In genomic region chr19:40806385-40807146, GRCh38 we compare ENCODE assay signal across 1 cellular context.
TF ChIP-seq lines count a peak whose summit lies in the region.

No MANE protein-coding gene starts in this region.

TF ChIP-seq in H1, 55 proteins besides CTCF, POLR2A, EP300 and RAD21 (continued from another document):
- TF ChIP-seq TAF1 (IDR thresholded peaks at IDR 0.05; ENCODE audit: low read depth, low read length), result 0 out of 2 replicates have a peak, but pooled peaks have one; percentile 28
- no peak for TF ChIP-seq SP2 (IDR thresholded peaks at IDR 0.05; ENCODE audit: low read length)
- 0 out of 2 replicates have a peak, but pooled peaks have one; percentile 68 for TF ChIP-seq YY1 (IDR thresholded peaks at IDR 0.05; ENCODE audit: low read depth, low read length)
- no peak for TF ChIP-seq EZH2 (IDR thresholded peaks at IDR 0.05; ENCODE audit: low read depth, low read length, severe bottlenecking)
- no peak; the same call in 1 of the 2 replicates for TF ChIP-seq BRCA1 (IDR thresholded peaks at IDR 0.05; ENCODE audit: low read depth, low read length)
- TF ChIP-seq MAX (IDR thresholded peaks at IDR 0.05), result peak; percentile 34; the same call in 1 of the 2 replicates
- TF ChIP-seq E2F6 (IDR thresholded peaks at IDR 0.05), result no peak
- peak; percentile 64 to 92; a peak in 2 of 4 replicates for TF ChIP-seq SIN3A (conservative IDR thresholded peaks at IDR 0.05 in 1 of 2, IDR thresholded peaks at IDR 0.05 in 1 of 2; ENCODE audit: low read depth in 1 of 2, low read length in 2 of 2)
- no peak for TF ChIP-seq KDM4A (IDR thresholded peaks at IDR 0.05; ENCODE audit: low read depth, low read length, severe bottlenecking)
- no peak for TF ChIP-seq ASH2L (IDR thresholded peaks at IDR 0.05; ENCODE audit: low read length)
- no peak for TF ChIP-seq CHD2 (IDR thresholded peaks at IDR 0.05; ENCODE audit: low read length)
- no peak for TF ChIP-seq RNF2 (IDR thresholded peaks at IDR 0.05; ENCODE audit: borderline replicate concordance, low read depth, low read length, missing control alignments, poor library complexity, severe bottlenecking)
- no peak for TF ChIP-seq HDAC6 (IDR thresholded peaks at IDR 0.05; ENCODE audit: low read depth, low read length)
- no peak; the same call in 1 of the 2 replicates for TF ChIP-seq GABPA (IDR thresholded peaks at IDR 0.05; ENCODE audit: borderline replicate concordance, insufficient read depth, low read length)
- TF ChIP-seq TCF12 (IDR thresholded peaks at IDR 0.05; ENCODE audit: low read depth, low read length), result no peak
- TF ChIP-seq EGR1 (IDR thresholded peaks at IDR 0.05; ENCODE audit: borderline replicate concordance, low read depth, low read length), result peak; percentile 43; the same call in 1 of the 2 replicates
- TF ChIP-seq POLR2AphosphoS5 (IDR thresholded peaks at IDR 0.05; ENCODE audit: low read depth, low read length), result peak; percentile 58
- TF ChIP-seq CTBP2 (IDR thresholded peaks at IDR 0.05; ENCODE audit: borderline replicate concordance, insufficient read depth, insufficient read length, low read length), result no peak
- TF ChIP-seq SIRT6 (IDR thresholded peaks at IDR 0.05; ENCODE audit: low read length), result no peak
- no peak for TF ChIP-seq TEAD4 (IDR thresholded peaks at IDR 0.05; ENCODE audit: low read depth, low read length)
- no peak for TF ChIP-seq KDM1A (IDR thresholded peaks at IDR 0.05; ENCODE audit: borderline replicate concordance, low read length)
- TF ChIP-seq BACH1 (IDR thresholded peaks at IDR 0.05; ENCODE audit: low read length), result peak; percentile 45; the same call in 1 of the 2 replicates
- no peak for TF ChIP-seq USF2 (IDR thresholded peaks at IDR 0.05; ENCODE audit: low read length)
- TF ChIP-seq ATF3 (IDR thresholded peaks at IDR 0.05; ENCODE audit: insufficient read depth, low read depth, low read length), result no peak
- TF ChIP-seq SP1 (IDR thresholded peaks at IDR 0.05; ENCODE audit: low read depth, low read length), result peak; percentile 84
- no peak for TF ChIP-seq NANOG (IDR thresholded peaks at IDR 0.05; ENCODE audit: insufficient read depth, low read depth, low read length, poor library complexity, severe bottlenecking)
- TF ChIP-seq KDM5A (IDR thresholded peaks at IDR 0.05; ENCODE audit: low read length), result no peak
- TF ChIP-seq NRF1 (IDR thresholded peaks at IDR 0.05; ENCODE audit: low read depth, low read length), result no peak
- TF ChIP-seq JUND (IDR thresholded peaks at IDR 0.05; ENCODE audit: low read length), result peak; percentile 89
- no peak for TF ChIP-seq CEBPB (IDR thresholded peaks at IDR 0.05; ENCODE audit: low read depth, low read length)
- no peak for TF ChIP-seq BCL11A (IDR thresholded peaks at IDR 0.05; ENCODE audit: low read depth in 2 of 2, low read length in 2 of 2)
- TF ChIP-seq POU5F1 (IDR thresholded peaks at IDR 0.05; ENCODE audit: low read depth, low read length), result no peak
- TF ChIP-seq, protein P1, sequence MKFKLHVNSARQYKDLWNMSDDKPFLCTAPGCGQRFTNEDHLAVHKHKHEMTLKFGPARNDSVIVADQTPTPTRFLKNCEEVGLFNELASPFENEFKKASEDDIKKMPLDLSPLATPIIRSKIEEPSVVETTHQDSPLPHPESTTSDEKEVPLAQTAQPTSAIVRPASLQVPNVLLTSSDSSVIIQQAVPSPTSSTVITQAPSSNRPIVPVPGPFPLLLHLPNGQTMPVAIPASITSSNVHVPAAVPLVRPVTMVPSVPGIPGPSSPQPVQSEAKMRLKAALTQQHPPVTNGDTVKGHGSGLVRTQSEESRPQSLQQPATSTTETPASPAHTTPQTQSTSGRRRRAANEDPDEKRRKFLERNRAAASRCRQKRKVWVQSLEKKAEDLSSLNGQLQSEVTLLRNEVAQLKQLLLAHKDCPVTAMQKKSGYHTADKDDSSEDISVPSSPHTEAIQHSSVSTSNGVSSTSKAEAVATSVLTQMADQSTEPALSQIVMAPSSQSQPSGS (IDR thresholded peaks at IDR 0.05; ENCODE audit: low read length), result peak; percentile 57
- no peak for TF ChIP-seq RFX5 (IDR thresholded peaks at IDR 0.05; ENCODE audit: borderline replicate concordance, low read depth, low read length)
- no peak for TF ChIP-seq FOSL1 (IDR thresholded peaks at IDR 0.05; ENCODE audit: insufficient read depth, low read depth, low read length)
- no peak for TF ChIP-seq HDAC2 (IDR thresholded peaks at IDR 0.05; ENCODE audit: borderline replicate concordance in 1 of 2, low read depth in 2 of 2, low read length in 2 of 2)
- TF ChIP-seq, protein P2, sequence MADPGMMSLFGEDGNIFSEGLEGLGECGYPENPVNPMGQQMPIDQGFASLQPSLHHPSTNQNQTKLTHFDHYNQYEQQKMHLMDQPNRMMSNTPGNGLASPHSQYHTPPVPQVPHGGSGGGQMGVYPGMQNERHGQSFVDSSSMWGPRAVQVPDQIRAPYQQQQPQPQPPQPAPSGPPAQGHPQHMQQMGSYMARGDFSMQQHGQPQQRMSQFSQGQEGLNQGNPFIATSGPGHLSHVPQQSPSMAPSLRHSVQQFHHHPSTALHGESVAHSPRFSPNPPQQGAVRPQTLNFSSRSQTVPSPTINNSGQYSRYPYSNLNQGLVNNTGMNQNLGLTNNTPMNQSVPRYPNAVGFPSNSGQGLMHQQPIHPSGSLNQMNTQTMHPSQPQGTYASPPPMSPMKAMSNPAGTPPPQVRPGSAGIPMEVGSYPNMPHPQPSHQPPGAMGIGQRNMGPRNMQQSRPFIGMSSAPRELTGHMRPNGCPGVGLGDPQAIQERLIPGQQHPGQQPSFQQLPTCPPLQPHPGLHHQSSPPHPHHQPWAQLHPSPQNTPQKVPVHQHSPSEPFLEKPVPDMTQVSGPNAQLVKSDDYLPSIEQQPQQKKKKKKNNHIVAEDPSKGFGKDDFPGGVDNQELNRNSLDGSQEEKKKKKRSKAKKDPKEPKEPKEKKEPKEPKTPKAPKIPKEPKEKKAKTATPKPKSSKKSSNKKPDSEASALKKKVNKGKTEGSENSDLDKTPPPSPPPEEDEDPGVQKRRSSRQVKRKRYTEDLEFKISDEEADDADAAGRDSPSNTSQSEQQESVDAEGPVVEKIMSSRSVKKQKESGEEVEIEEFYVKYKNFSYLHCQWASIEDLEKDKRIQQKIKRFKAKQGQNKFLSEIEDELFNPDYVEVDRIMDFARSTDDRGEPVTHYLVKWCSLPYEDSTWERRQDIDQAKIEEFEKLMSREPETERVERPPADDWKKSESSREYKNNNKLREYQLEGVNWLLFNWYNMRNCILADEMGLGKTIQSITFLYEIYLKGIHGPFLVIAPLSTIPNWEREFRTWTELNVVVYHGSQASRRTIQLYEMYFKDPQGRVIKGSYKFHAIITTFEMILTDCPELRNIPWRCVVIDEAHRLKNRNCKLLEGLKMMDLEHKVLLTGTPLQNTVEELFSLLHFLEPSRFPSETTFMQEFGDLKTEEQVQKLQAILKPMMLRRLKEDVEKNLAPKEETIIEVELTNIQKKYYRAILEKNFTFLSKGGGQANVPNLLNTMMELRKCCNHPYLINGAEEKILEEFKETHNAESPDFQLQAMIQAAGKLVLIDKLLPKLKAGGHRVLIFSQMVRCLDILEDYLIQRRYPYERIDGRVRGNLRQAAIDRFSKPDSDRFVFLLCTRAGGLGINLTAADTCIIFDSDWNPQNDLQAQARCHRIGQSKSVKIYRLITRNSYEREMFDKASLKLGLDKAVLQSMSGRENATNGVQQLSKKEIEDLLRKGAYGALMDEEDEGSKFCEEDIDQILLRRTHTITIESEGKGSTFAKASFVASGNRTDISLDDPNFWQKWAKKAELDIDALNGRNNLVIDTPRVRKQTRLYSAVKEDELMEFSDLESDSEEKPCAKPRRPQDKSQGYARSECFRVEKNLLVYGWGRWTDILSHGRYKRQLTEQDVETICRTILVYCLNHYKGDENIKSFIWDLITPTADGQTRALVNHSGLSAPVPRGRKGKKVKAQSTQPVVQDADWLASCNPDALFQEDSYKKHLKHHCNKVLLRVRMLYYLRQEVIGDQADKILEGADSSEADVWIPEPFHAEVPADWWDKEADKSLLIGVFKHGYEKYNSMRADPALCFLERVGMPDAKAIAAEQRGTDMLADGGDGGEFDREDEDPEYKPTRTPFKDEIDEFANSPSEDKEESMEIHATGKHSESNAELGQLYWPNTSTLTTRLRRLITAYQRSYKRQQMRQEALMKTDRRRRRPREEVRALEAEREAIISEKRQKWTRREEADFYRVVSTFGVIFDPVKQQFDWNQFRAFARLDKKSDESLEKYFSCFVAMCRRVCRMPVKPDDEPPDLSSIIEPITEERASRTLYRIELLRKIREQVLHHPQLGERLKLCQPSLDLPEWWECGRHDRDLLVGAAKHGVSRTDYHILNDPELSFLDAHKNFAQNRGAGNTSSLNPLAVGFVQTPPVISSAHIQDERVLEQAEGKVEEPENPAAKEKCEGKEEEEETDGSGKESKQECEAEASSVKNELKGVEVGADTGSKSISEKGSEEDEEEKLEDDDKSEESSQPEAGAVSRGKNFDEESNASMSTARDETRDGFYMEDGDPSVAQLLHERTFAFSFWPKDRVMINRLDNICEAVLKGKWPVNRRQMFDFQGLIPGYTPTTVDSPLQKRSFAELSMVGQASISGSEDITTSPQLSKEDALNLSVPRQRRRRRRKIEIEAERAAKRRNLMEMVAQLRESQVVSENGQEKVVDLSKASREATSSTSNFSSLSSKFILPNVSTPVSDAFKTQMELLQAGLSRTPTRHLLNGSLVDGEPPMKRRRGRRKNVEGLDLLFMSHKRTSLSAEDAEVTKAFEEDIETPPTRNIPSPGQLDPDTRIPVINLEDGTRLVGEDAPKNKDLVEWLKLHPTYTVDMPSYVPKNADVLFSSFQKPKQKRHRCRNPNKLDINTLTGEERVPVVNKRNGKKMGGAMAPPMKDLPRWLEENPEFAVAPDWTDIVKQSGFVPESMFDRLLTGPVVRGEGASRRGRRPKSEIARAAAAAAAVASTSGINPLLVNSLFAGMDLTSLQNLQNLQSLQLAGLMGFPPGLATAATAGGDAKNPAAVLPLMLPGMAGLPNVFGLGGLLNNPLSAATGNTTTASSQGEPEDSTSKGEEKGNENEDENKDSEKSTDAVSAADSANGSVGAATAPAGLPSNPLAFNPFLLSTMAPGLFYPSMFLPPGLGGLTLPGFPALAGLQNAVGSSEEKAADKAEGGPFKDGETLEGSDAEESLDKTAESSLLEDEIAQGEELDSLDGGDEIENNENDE (IDR thresholded peaks at IDR 0.05; ENCODE audit: insufficient replicate concordance, low read length), result no peak
- TF ChIP-seq SAP30 (IDR thresholded peaks at IDR 0.05; ENCODE audit: insufficient read depth, insufficient replicate concordance, low read length), result peak; percentile 68
- TF ChIP-seq CHD1 (IDR thresholded peaks at IDR 0.05; ENCODE audit: low read depth, low read length), result peak; percentile 92
- TF ChIP-seq TAF7 (optimal IDR thresholded peaks at IDR 0.05; ENCODE audit: borderline replicate concordance, low read depth, low read length), result peak; percentile 36
- no peak for TF ChIP-seq SUZ12 (IDR thresholded peaks at IDR 0.05; ENCODE audit: low read length)
- TF ChIP-seq SIX5 (IDR thresholded peaks at IDR 0.05; ENCODE audit: low read depth, low read length), result peak; percentile 30; the same call in 1 of the 2 replicates
- 0 out of 2 replicates have a peak, but pooled peaks have one; percentile 36 for TF ChIP-seq TBP (IDR thresholded peaks at IDR 0.05; ENCODE audit: low read depth, low read length)
TF ChIP-seq in H1: peak in this region for 16.
